Comparison of ENCODE assay signal across 8 cellular contexts in the genomic region with DNA sequence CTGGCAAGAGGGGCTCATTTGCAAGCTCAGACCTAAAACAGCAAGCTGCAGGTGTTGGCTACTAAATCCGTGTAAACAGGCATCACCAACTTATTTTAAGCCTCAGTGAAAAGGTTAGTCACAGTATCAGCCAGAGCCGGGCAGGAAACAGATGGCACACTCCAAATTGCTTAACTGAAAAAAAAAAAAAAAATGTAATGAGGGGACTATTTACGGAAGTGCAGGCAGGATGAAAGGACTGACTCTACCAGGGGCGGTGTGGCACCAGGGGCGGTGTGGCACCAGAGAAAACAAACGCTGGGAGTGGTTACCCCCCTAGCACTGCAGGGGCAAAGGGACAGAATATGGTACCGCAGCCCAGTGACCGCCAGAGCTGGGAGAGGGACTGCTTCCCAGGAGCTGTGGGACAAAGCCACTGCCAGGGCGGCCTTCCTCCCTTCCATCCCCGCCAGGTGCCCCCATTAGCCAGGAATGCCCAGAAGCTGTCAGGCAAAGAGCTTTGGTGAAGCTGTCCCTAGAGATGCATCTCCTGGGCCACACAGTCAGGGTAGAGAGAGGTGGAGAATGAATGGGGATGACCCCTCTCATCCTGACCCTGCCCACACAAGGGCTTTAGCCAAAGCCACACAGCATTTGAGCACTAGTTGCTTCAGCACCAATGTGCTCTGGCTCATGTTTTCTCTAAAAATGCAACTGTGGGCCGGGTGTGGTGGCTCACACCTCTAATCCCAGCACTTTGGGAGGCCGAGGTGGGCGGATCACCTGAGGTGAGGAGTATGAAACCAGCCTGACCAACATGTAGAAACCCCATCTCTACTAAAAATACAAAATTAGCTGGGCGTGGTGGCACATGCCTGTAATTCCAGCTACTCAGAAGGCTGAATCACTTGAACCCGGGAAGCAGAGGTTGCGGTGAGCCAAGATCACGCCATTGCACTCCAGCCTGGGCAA. TPM values are rescaled to one million over a fixed set of nuclear protein-coding genes. Genes with fewer than 3 reads are reported as not detected.
DNase-seq lines count a peak whose midpoint lies in the region; ATAC-seq and TF ChIP-seq lines count a peak whose summit lies in the region.

No MANE protein-coding gene starts in this region.

- peaks cover 3% of the 10 kb centered on the region for H3K4me1 Mint-ChIP-seq in Caco-2 (ENCODE audit: low read depth, unreplicated experiment)

- no peaks in the 10 kb centered on the region for H3K9me3 Mint-ChIP-seq in activated naive CD4-positive, alpha-beta T cell treated with anti-CD3 and anti-CD28 coated beads, Interleukin-2, amount 50 U/mL, for 72 hours
- no peaks in the 10 kb centered on the region for H3K9me3 Mint-ChIP-seq in Caco-2 (ENCODE audit: unreplicated experiment)

- peaks cover 4 to 5% of the 10 kb centered on the region in 2 donors for H3K4me1 ChIP-seq in lung (ENCODE audit: control insufficient read depth in 2 of 2, insufficient read depth in 2 of 2, low read length in 2 of 2)
- no peaks in the 10 kb centered on the region for H3K4me1 ChIP-seq in Caco-2

- intact Hi-C loops in Caco-2 (cut with micrococcal nuclease; ENCODE audit: unreplicated experiment) = no loop called here

- H3K4me3 ChIP-seq in lung = no peak overlapping the region
- no peak overlapping the region for H3K4me3 ChIP-seq in Caco-2 (ENCODE audit: low read depth, low read length)

- H3K27me3 ChIP-seq in lung (ENCODE audit: control insufficient read depth, insufficient read depth) = no peaks in the 10 kb centered on the region
- no peaks in the 10 kb centered on the region for H3K27me3 ChIP-seq in Caco-2 (replicated peaks; ENCODE audit: control insufficient read depth, insufficient read depth, low read length)

- H3K36me3 ChIP-seq in lung (ENCODE audit: control insufficient read depth in 2 of 2, insufficient read depth in 2 of 2, low read length in 2 of 2) (no peaks in the 10 kb centered on the region), Caco-2 (ENCODE audit: control insufficient read depth, insufficient read depth, low read length) (no peaks in the 10 kb centered on the region)

- peak; percentile 73 for ATAC-seq in HG03025 (IDR thresholded peaks at IDR 0.05; ENCODE audit: low FRiP score, unreplicated experiment)
- peak; percentile 75 to 82 for ATAC-seq in activated naive CD4-positive, alpha-beta T cell treated with anti-CD3 and anti-CD28 coated beads, Interleukin-2, amount 50 U/mL, for 72 hours
- ATAC-seq in lung (ENCODE audit: insufficient read depth, low FRiP score) = peak; percentile 56

- H3K27me3 Mint-ChIP-seq in Caco-2 (ENCODE audit: insufficient read depth, unreplicated experiment) = no peaks in the 10 kb centered on the region

- WGBS in lung, 2 donors = 42 to 48% methylated on average over 17 of the region's 17 CpGs

- DNase-seq in stimulated activated naive CD4-positive, alpha-beta T cell (lab: John Stamatoyannopoulos, UW) = peak in 5 of 6 experiments; percentile 13 to 63 (median 59)
- DNase-seq in stimulated activated naive CD4-positive, alpha-beta T cell treated with Interleukin-2 at 50 U/mL for 16 hours (lab: John Stamatoyannopoulos, UW) = no peak
- DNase-seq in NCI-H2107 (lab: John Stamatoyannopoulos, UW) (peak; percentile 8), lung (ENCODE audit: low spot score) (no peak), Caco-2 (no peak), ureter (ENCODE audit: low spot score) (no peak)
- DNase-seq in activated naive CD4-positive, alpha-beta T cell treated with anti-CD3 and anti-CD28 coated beads, Interleukin-2, amount 50 U/mL, for 72 hours (ENCODE audit: low spot score in 2 of 2) = no peak

- BruUV-seq in Caco-2 (replicated peaks; lab: Mats Ljungman, UMichigan) = no TSS peak

- H3K27ac ChIP-seq in lung (ENCODE audit: low read depth in 1 of 2, low read length in 1 of 2) = peak overlapping the region; percentile 48 to 63

- peak overlapping the region; percentile 18 to 82 for H3K27ac Mint-ChIP-seq in activated naive CD4-positive, alpha-beta T cell treated with anti-CD3 and anti-CD28 coated beads, Interleukin-2, amount 50 U/mL, for 72 hours
- H3K27ac Mint-ChIP-seq in Caco-2 (ENCODE audit: unreplicated experiment) = no peak overlapping the region

- CTCF ChIA-PET in Caco-2 (lab: Charles Lee) = interaction anchor here (0.7 kb wide), 1 partner anchor 414 kb away, joined by 5 read pairs; no protein-coding TSS in a partner anchor

- no peak for TF ChIP-seq CTCF in lung (IDR thresholded peaks at IDR 0.05; ENCODE audit: control extremely low read depth, extremely low read depth)
- no peak for TF ChIP-seq CTCF in Caco-2 (IDR thresholded peaks at IDR 0.05; ENCODE audit: insufficient read depth in 1 of 2, low read depth in 1 of 2, low read length in 1 of 2, severe bottlenecking in 1 of 2, unreplicated experiment in 1 of 2)

- no peaks in the 10 kb centered on the region for H3K36me3 Mint-ChIP-seq in activated naive CD4-positive, alpha-beta T cell treated with anti-CD3 and anti-CD28 coated beads, Interleukin-2, amount 50 U/mL, for 72 hours
- no peaks in the 10 kb centered on the region for H3K36me3 Mint-ChIP-seq in Caco-2 (ENCODE audit: insufficient read depth, unreplicated experiment)

- H3K9me3 ChIP-seq in lung (ENCODE audit: control insufficient read depth in 2 of 2, insufficient read depth in 1 of 2, low read length in 1 of 2) (no peaks in the 10 kb centered on the region), Caco-2 (no peaks in the 10 kb centered on the region)

- POLR2A ChIA-PET in Caco-2 (lab: Charles Lee) = no interaction called here

- H3K4me3 Mint-ChIP-seq in Caco-2 (ENCODE audit: unreplicated experiment) = no peak overlapping the region

RNA-seq across cellular contexts. Expression of gene GFOD1, which starts 39.6 kb away (rescaled TPM):
- 10 to 100 TPM in 1 of 2 donors, 1 to 10 TPM in 1; 6.3 to 11.8 TPM for total RNA-seq in activated naive CD4-positive, alpha-beta T cell treated with anti-CD3 and anti-CD28 coated beads, Interleukin-2, amount 50 U/mL, for 72 hours
- 10 to 100 TPM; 10.2 to 22.8 TPM for total RNA-seq in lung
- 1 to 10 TPM; 4.0 to 5.6 TPM for polyA plus RNA-seq in lung
- 0.65 and 0.84 TPM in 2 replicates for total RNA-seq in Caco-2 (2022)
- total RNA-seq in ureter = 19.3 TPM

RNA-seq across cellular contexts. Expression of gene SIRT5, which starts 47.4 kb away (rescaled TPM):
- 10 to 100 TPM in 1 of 2 donors, 1 to 10 TPM in 1; 7.4 to 15.3 TPM for total RNA-seq in activated naive CD4-positive, alpha-beta T cell treated with anti-CD3 and anti-CD28 coated beads, Interleukin-2, amount 50 U/mL, for 72 hours
- total RNA-seq in lung = 10 to 100 TPM in 1 of 2 donors, 1 to 10 TPM in 1; 9.8 to 11.3 TPM
- polyA plus RNA-seq in lung = 1 to 10 TPM; 5.9 to 6.3 TPM
- 17.9 and 19.0 TPM in 2 replicates for total RNA-seq in Caco-2 (2022)
- 20.4 TPM for total RNA-seq in ureter

Comparison
In these comparisons a context has a peak if more than half of its experiments do, and no peak if none do; other contexts are left out.
1. DNase-seq: peak in stimulated activated naive CD4-positive, alpha-beta T cell (5 of 6) and NCI-H2107 (single experiment); none in stimulated activated naive CD4-positive, alpha-beta T cell treated with Interleukin-2 at 50 U/mL for 16 hours (single experiment), activated naive CD4-positive, alpha-beta T cell treated with anti-CD3 and anti-CD28 coated beads, Interleukin-2, amount 50 U/mL, for 72 hours (0 of 2), lung (single experiment), Caco-2 (0 of 2) and ureter (single experiment).
2. Peak in every context shown above with its lines, with median percentiles within 50 percentile points of each other: ATAC-seq.